Comparison of ENCODE assay signal across 8 cellular contexts in the genomic region with DNA sequence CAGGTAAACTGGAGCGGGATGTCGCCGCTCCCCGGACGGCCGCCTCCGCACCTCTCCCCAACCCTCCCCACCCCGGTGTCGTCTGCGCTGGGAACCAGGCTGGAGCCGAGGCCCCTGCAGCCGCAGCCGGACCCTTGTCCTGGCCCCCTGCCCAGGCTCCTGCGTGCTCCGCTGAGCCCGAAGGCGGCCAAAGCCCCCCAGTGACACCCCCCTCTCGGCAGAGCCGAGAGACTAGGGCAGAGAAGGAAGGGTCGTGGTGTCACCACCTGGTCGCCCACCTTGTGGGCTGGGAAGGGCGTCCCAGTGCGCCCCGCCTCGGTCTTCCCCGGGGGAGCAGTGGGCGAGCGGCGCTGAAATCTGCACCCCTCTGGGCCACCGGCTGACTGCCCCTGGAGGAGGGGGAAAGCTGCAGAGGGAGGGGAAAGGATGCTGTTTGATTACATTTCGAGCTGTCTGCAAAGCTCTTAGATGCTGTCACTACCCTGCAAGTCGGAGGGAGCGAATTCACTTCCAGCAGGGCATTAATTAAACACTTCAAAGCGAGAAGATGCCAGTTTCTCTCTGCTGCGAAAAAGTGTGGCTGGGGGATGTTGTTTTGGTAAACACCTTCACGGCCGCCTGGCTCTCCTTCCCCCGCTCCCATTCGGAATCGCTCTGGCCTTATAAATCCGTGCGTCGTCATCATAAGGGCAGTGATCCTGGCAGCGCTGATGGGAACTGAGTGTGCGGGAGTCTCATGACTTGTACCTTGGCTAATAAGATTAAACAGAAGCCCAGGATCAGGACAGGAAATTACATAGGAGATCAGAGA. TPM values are rescaled to one million over a fixed set of nuclear protein-coding genes. Genes with fewer than 3 reads are reported as not detected.
A peak's percentile ranks its signal among the peaks of the same experiment; 100 is the strongest.
DNase-seq lines count a peak whose midpoint lies in the region; ATAC-seq and TF ChIP-seq lines count a peak whose summit lies in the region.

No MANE protein-coding gene starts in this region.

- H3K27me3 ChIP-seq in lung (ENCODE audit: control insufficient read depth, insufficient read depth) = no peaks in the 10 kb centered on the region
- peaks cover 0 to 5% of the 10 kb centered on the region in 2 donors for H3K27me3 ChIP-seq in tibial nerve

- TF ChIP-seq CTCF in coronary artery (IDR thresholded peaks at IDR 0.05) = no peak
- no peak for TF ChIP-seq CTCF in lung (IDR thresholded peaks at IDR 0.05; ENCODE audit: control extremely low read depth, extremely low read depth)
- no peak for TF ChIP-seq CTCF in tibial nerve (IDR thresholded peaks at IDR 0.05)

- H3K36me3 Mint-ChIP-seq in activated CD4-positive, alpha-beta memory T cell treated with anti-CD3 and anti-CD28 coated beads, Interleukin-2, amount 10 ng/mL, durations not matched to agents 7 days and 5 days (ENCODE audit: low read depth) = no peaks in the 10 kb centered on the region

- H3K27me3 Mint-ChIP-seq in activated CD4-positive, alpha-beta memory T cell treated with anti-CD3 and anti-CD28 coated beads, Interleukin-2, amount 10 ng/mL, durations not matched to agents 7 days and 5 days = peaks cover 24% of the 10 kb centered on the region

- H3K9me3 ChIP-seq in lung (ENCODE audit: control insufficient read depth in 2 of 2, insufficient read depth in 1 of 2, low read length in 1 of 2) (no peaks in the 10 kb centered on the region), tibial nerve (no peaks in the 10 kb centered on the region)

- no peak for ATAC-seq in lung (ENCODE audit: insufficient read depth, low FRiP score)

- H3K4me3 ChIP-seq in GM08714 (ENCODE audit: low read length) (peak overlapping the region; percentile 15; the same call in 1 of the 2 replicates), coronary artery (peak overlapping the region; percentile 93), lung (peak overlapping the region; percentile 30), tibial nerve (peak overlapping the region; percentile 42 to 84 (median 60))

- POLR2A ChIA-PET in activated CD4-positive, alpha-beta memory T cell treated with anti-CD3 and anti-CD28 coated beads, Interleukin-2, amount 10 ng/mL, durations not matched to agents 7 days and 5 days (lab: Charles Lee) = no interaction called here

- H3K9me3 Mint-ChIP-seq in activated CD4-positive, alpha-beta memory T cell treated with anti-CD3 and anti-CD28 coated beads, Interleukin-2, amount 10 ng/mL, durations not matched to agents 7 days and 5 days = no peaks in the 10 kb centered on the region

- no peak for TF ChIP-seq EP300 in tibial nerve (IDR thresholded peaks at IDR 0.05)

- 9 to 14% methylated on average over 45 of the region's 45 CpGs for WGBS in lung, 2 donors
- WGBS in tibial nerve, 2 donors = 19% methylated on average over 22 to 24 of the region's 45 CpGs

- no peak overlapping the region for H3K4me3 Mint-ChIP-seq in activated CD4-positive, alpha-beta memory T cell treated with anti-CD3 and anti-CD28 coated beads, Interleukin-2, amount 10 ng/mL, durations not matched to agents 7 days and 5 days

- H3K4me1 ChIP-seq in lung (ENCODE audit: control insufficient read depth in 2 of 2, insufficient read depth in 2 of 2, low read length in 2 of 2) (peaks cover 0 to 4% of the 10 kb centered on the region in 2 donors), tibial nerve (peaks cover 0 to 19% (median 7%) of the 10 kb centered on the region in 4 donors)

- H3K27ac ChIP-seq in coronary artery = peak overlapping the region; percentile 6 to 30
- H3K27ac ChIP-seq in lung (ENCODE audit: low read depth in 1 of 2, low read length in 1 of 2) = peak overlapping the region in 1 of 2 donors; percentile 78
- peak overlapping the region in 2 of 4 donors; percentile 46 to 73 for H3K27ac ChIP-seq in tibial nerve

- CTCF ChIA-PET in activated CD4-positive, alpha-beta memory T cell treated with anti-CD3 and anti-CD28 coated beads, Interleukin-2, amount 10 ng/mL, durations not matched to agents 7 days and 5 days (lab: Charles Lee) = no interaction called here

- peak; percentile 59 for DNase-seq in NCI-H1105 treated with DMSO at 0.1 percent for 48 hours (lab: John Stamatoyannopoulos, UW)
- DNase-seq in coronary artery (ENCODE audit: low spot score) = no peak
- DNase-seq in lung (ENCODE audit: low spot score) = no peak
- peak in 1 of 2 donors; percentile 62 for DNase-seq in tibial nerve (ENCODE audit: low spot score in 2 of 2)
- no peak for DNase-seq in stimulated activated CD4-positive, alpha-beta T cell treated with anti-CD3 and anti-CD28 coated beads, Interleukin-2, amount 100 ng/mL, for 48 hours
- no peak for DNase-seq in activated CD8-positive, alpha-beta memory T cell treated with anti-CD3 and anti-CD28 coated beads, Interleukin-2, amount 50 U/mL, for 48 hours
- DNase-seq in activated CD4-positive, alpha-beta memory T cell treated with anti-CD3 and anti-CD28 coated beads, Interleukin-2, amount 10 ng/mL, durations not matched to agents 7 days and 5 days = no peak

- H3K27ac Mint-ChIP-seq in activated CD4-positive, alpha-beta memory T cell treated with anti-CD3 and anti-CD28 coated beads, Interleukin-2, amount 10 ng/mL, durations not matched to agents 7 days and 5 days = no peak overlapping the region

- H3K4me1 Mint-ChIP-seq in activated CD4-positive, alpha-beta memory T cell treated with anti-CD3 and anti-CD28 coated beads, Interleukin-2, amount 10 ng/mL, durations not matched to agents 7 days and 5 days = peaks cover 2% of the 10 kb centered on the region

- TF ChIP-seq POLR2A in tibial nerve (IDR thresholded peaks at IDR 0.05) = no peak

- H3K36me3 ChIP-seq in lung (ENCODE audit: control insufficient read depth in 2 of 2, insufficient read depth in 2 of 2, low read length in 2 of 2) (no peaks in the 10 kb centered on the region), tibial nerve (no peaks in the 10 kb centered on the region)

RNA-seq across cellular contexts. Expression of a gene that starts 0.6 kb away (rescaled TPM):
- total RNA-seq in lung = 1 to 10 TPM; 2.1 to 7.6 TPM
- polyA plus RNA-seq in lung = under 1 TPM; 0.39 to 0.77 TPM
- total RNA-seq in tibial nerve = 10 to 100 TPM in 2 of 4 donors, 1 to 10 TPM in 2; 5.5 to 12.0 (median 9.8) TPM
- total RNA-seq in activated CD4-positive, alpha-beta memory T cell treated with anti-CD3 and anti-CD28 coated beads, Interleukin-2, amount 10 ng/mL, durations not matched to agents 7 days and 5 days = not detected

Comparison
In these comparisons a context has a peak if more than half of its experiments do, and no peak if none do; other contexts are left out.
1. H3K4me3 ChIP-seq: peak in every context shown above with its lines; median percentile 93 in coronary artery; 60 in tibial nerve; 30 in lung; 15 in GM08714.